Comparison of ENCODE assay signal across 17 cellular contexts in genomic region chr2:88597168-88597567, GRCh38. TPM values are rescaled to one million over a fixed set of nuclear protein-coding genes. Genes with fewer than 3 reads are reported as not detected.
DNase-seq lines count a peak whose midpoint lies in the region; ATAC-seq, FAIRE-seq and TF ChIP-seq lines count a peak whose summit lies in the region.
"Had no signal": no experiment of that assay in that cellular context is flagged by ENCODE, and none has a peak within 500 bp of the region (broad histone marks: within the 10 kb centered on the region; RNA-seq: fewer than 3 reads in every experiment).

No MANE protein-coding gene starts in this region.

- H3K4me3 ChIP-seq in astrocyte (ENCODE audit: insufficient read depth, low read depth, low read length), result no peak overlapping the region
- H3K4me3 ChIP-seq: BLaER1 treated with 17β-estradiol and CSF1 and Interleukin-3, amounts not matched to agents 10 nM and 100 nM had no signal

- peaks cover 21% of the 10 kb centered on the region for H3K4me1 ChIP-seq in astrocyte (ENCODE audit: insufficient read depth, low read length)

- intact Hi-C loops in CD4-positive, alpha-beta T cell (cut with DNase I, micrococcal nuclease), result no loop called here

- H3K36me3 ChIP-seq in astrocyte (ENCODE audit: insufficient read depth, low read length), result peaks cover 3% of the 10 kb centered on the region

- no peaks in the 10 kb centered on the region for H3K27me3 Mint-ChIP-seq in CD4-positive, alpha-beta T cell
- peaks cover 1% of the 10 kb centered on the region for H3K27me3 Mint-ChIP-seq in IgD-negative memory B cell
- H3K27me3 Mint-ChIP-seq in astrocyte (ENCODE audit: low read depth, unreplicated experiment), result no peaks in the 10 kb centered on the region

- no peak overlapping the region for H3K9ac ChIP-seq in astrocyte (ENCODE audit: low read length)
- H3K9ac ChIP-seq: BLaER1 treated with 17β-estradiol and CSF1 and Interleukin-3, amounts not matched to agents 10 nM and 100 nM; KMS-11 had no signal

- peaks cover 39% of the 10 kb centered on the region for H3K79me2 ChIP-seq in astrocyte (ENCODE audit: insufficient read depth, low read length)

- no peaks in the 10 kb centered on the region for H3K27me3 ChIP-seq in CD4-positive, alpha-beta T cell (ENCODE audit: control insufficient read depth, insufficient read depth, low read length)
- no peaks in the 10 kb centered on the region for H3K27me3 ChIP-seq in astrocyte (ENCODE audit: insufficient read depth, low read length)
- H3K27me3 ChIP-seq: BLaER1 treated with 17β-estradiol and CSF1 and Interleukin-3, amounts not matched to agents 10 nM and 100 nM had no signal

- no peak for DNase-seq in CD4-positive, alpha-beta T cell
- DNase-seq in astrocyte (ENCODE audit: low read depth), result no peak
- no peak for DNase-seq in stimulated activated effector memory CD8-positive, alpha-beta T cell treated with anti-CD3 and anti-CD28 coated beads, Interleukin-12 subunit alpha, Interleukin-12 subunit beta, amount 100 ng/mL, for 72 hours (ENCODE audit: low spot score in 2 of 2)
- no peak for DNase-seq in stimulated activated CD4-positive, alpha-beta T cell treated with anti-CD3 and anti-CD28 coated beads, Interleukin-1b, Interleukin-23, amount 100 ng/mL, for 48 hours
- no peak for DNase-seq in Kasumi-1 (lab: John Stamatoyannopoulos, UW)
- DNase-seq: COR-L47, DMS53, NCI-H1105 treated with DMSO at 0.1 percent for 48 hours, NCI-H187, NCI-H748 treated with DMSO at 0.1 percent for 48 hours, SHP77 had no signal

- no peak overlapping the region for H2AFZ ChIP-seq in astrocyte (ENCODE audit: low read depth, low read length)

- H3K27ac ChIP-seq in CD4-positive, alpha-beta T cell (ENCODE audit: low read depth, low read length), result peak overlapping the region; percentile 4
- no peak overlapping the region for H3K27ac ChIP-seq in astrocyte (ENCODE audit: low read depth, low read length)
- H3K27ac ChIP-seq: BLaER1 treated with 17β-estradiol and CSF1 and Interleukin-3, amounts not matched to agents 10 nM and 100 nM; KMS-11 had no signal

- peak; percentile 26 for FAIRE-seq in astrocyte (lab: Jason Lieb, UNC)
- FAIRE-seq: RCC 7860 had no signal

- peaks cover 38% of the 10 kb centered on the region for H3K4me1 Mint-ChIP-seq in CD4-positive, alpha-beta T cell (ENCODE audit: low read depth)
- H3K4me1 Mint-ChIP-seq in IgD-negative memory B cell, result peaks cover 35 to 53% (median 48%) of the 10 kb centered on the region in 3 donors
- peaks cover 41% of the 10 kb centered on the region for H3K4me1 Mint-ChIP-seq in astrocyte (ENCODE audit: low read depth, unreplicated experiment)
- peaks cover 27% of the 10 kb centered on the region for H3K4me1 Mint-ChIP-seq in stimulated activated effector memory CD8-positive, alpha-beta T cell treated with anti-CD3 and anti-CD28 coated beads, Interleukin-12 subunit alpha, Interleukin-12 subunit beta, amount 100 ng/mL, for 72 hours

- no peak for TF ChIP-seq CTCF in CD4-positive, alpha-beta T cell (IDR thresholded peaks at IDR 0.05)
- TF ChIP-seq CTCF in astrocyte (IDR thresholded peaks at IDR 0.05; ENCODE audit: insufficient read depth, low read depth, low read length), result no peak

- ATAC-seq in CD4-positive, alpha-beta T cell (ENCODE audit: poor library complexity), result no peak
- no peak for ATAC-seq in stimulated activated effector memory CD8-positive, alpha-beta T cell treated with anti-CD3 and anti-CD28 coated beads, Interleukin-12 subunit alpha, Interleukin-12 subunit beta, amount 100 ng/mL, for 72 hours
- ATAC-seq in HG02642 (IDR thresholded peaks at IDR 0.05; ENCODE audit: poor library complexity, unreplicated experiment), result no peak
- ATAC-seq: HCT116 had no signal

- H3K4me2 ChIP-seq in astrocyte (ENCODE audit: low read length), result no peak overlapping the region
- H3K4me2 ChIP-seq: KMS-11 had no signal

- no peak overlapping the region for H3K4me3 Mint-ChIP-seq in CD4-positive, alpha-beta T cell
- H3K4me3 Mint-ChIP-seq in IgD-negative memory B cell, result peak overlapping the region in 1 of 4 donors; percentile 3
- no peak overlapping the region for H3K4me3 Mint-ChIP-seq in astrocyte (ENCODE audit: unreplicated experiment)
- H3K4me3 Mint-ChIP-seq in stimulated activated effector memory CD8-positive, alpha-beta T cell treated with anti-CD3 and anti-CD28 coated beads, Interleukin-12 subunit alpha, Interleukin-12 subunit beta, amount 100 ng/mL, for 72 hours, result no peak overlapping the region

- no peak overlapping the region for H3K27ac Mint-ChIP-seq in CD4-positive, alpha-beta T cell
- H3K27ac Mint-ChIP-seq in IgD-negative memory B cell, result peak overlapping the region; percentile 86 to 91 (median 89)
- peak overlapping the region; percentile 15 for H3K27ac Mint-ChIP-seq in astrocyte (ENCODE audit: unreplicated experiment)
- H3K27ac Mint-ChIP-seq in stimulated activated effector memory CD8-positive, alpha-beta T cell treated with anti-CD3 and anti-CD28 coated beads, Interleukin-12 subunit alpha, Interleukin-12 subunit beta, amount 100 ng/mL, for 72 hours, result peak overlapping the region; percentile 51

- no peaks in the 10 kb centered on the region for H3K9me3 ChIP-seq in CD4-positive, alpha-beta T cell (ENCODE audit: control insufficient read depth, low read length)
- H3K9me3 ChIP-seq in astrocyte (ENCODE audit: insufficient read depth, low read depth, low read length), result no peaks in the 10 kb centered on the region

- POLR2A ChIA-PET in CD4-positive, alpha-beta T cell (lab: Charles Lee), result no interaction called here

- H3K9me3 Mint-ChIP-seq in CD4-positive, alpha-beta T cell, result no peaks in the 10 kb centered on the region
- no peaks in the 10 kb centered on the region for H3K9me3 Mint-ChIP-seq in IgD-negative memory B cell
- H3K9me3 Mint-ChIP-seq in astrocyte (ENCODE audit: unreplicated experiment), result no peaks in the 10 kb centered on the region
- H3K9me3 Mint-ChIP-seq in stimulated activated effector memory CD8-positive, alpha-beta T cell treated with anti-CD3 and anti-CD28 coated beads, Interleukin-12 subunit alpha, Interleukin-12 subunit beta, amount 100 ng/mL, for 72 hours, result no peaks in the 10 kb centered on the region

- CTCF ChIA-PET in CD4-positive, alpha-beta T cell (lab: Charles Lee), result no interaction called here

- H4K20me1 ChIP-seq in astrocyte (ENCODE audit: insufficient read depth, low read length), result peaks cover 9% of the 10 kb centered on the region

- H3K36me3 Mint-ChIP-seq in CD4-positive, alpha-beta T cell (ENCODE audit: low read depth), result peaks cover 46% of the 10 kb centered on the region
- H3K36me3 Mint-ChIP-seq in IgD-negative memory B cell (peaks cover 9% of the 10 kb centered on the region), astrocyte (ENCODE audit: low read depth, unreplicated experiment) (peaks cover 8% of the 10 kb centered on the region)
- H3K36me3 Mint-ChIP-seq in stimulated activated effector memory CD8-positive, alpha-beta T cell treated with anti-CD3 and anti-CD28 coated beads, Interleukin-12 subunit alpha, Interleukin-12 subunit beta, amount 100 ng/mL, for 72 hours, result peaks cover 37% of the 10 kb centered on the region

RNA-seq across cellular contexts. Expression of gene EIF2AK3, which starts 30.1 kb away (rescaled TPM):
- total RNA-seq in CD4-positive, alpha-beta T cell, result 10 to 100 TPM; 30.6 to 37.0 TPM
- 35.1 TPM for polyA plus RNA-seq in IgD-negative memory B cell
- 26.3 and 27.1 TPM in 2 replicates for total RNA-seq in astrocyte
